18 cellular contexts compared by ENCODE assay signal in the genomic region with DNA sequence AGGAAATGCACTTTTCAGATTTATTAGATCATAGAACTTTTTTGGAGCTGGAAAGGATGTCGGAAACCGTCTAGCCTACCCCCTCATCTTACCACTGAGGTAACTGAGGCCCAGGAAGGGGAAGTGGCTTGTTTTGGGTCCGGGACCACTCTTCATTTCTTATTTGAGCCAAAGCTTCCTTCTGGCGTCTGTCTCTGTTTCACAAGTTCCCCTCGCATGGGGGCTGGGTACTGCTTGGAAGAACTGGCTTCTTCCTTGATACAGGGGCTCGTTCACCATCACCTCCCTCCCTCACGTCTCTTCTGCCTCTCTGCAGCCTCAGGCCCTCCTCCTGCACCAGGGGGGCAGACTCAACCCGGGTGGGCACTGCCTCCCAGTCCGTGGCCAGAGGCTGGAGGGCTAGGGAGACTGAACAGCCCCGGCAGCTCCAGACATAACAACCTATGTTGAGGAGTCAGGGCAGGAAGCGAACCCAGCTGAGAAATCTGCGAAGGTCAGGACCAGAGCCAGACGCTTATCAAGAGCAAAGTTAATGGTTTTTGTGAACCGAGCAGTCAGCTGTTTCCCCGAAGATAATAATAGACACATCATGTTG. TPM values are rescaled to one million over a fixed set of nuclear protein-coding genes. Genes with fewer than 3 reads are reported as not detected.
DNase-seq lines count a peak whose midpoint lies in the region; ATAC-seq and TF ChIP-seq lines count a peak whose summit lies in the region.
"Had no signal": no experiment of that assay in that cellular context is flagged by ENCODE, and none has a peak within 500 bp of the region (broad histone marks: within the 10 kb centered on the region; RNA-seq: fewer than 3 reads in every experiment).

No MANE protein-coding gene starts in this region.

- H3K27me3 ChIP-seq in endodermal cell (ENCODE audit: control insufficient read depth, insufficient read depth, low read length, poor library complexity, severe bottlenecking) (peaks cover 15% of the 10 kb centered on the region), mesenchymal stem cell (ENCODE audit: control insufficient read depth in 1 of 2, insufficient read depth in 1 of 2, low read length in 2 of 2) (no peaks in the 10 kb centered on the region)
- H3K27me3 ChIP-seq: colonic mucosa had no signal

- H3K4me1 ChIP-seq in endodermal cell (ENCODE audit: control insufficient read depth, insufficient read depth, low read length) (no peaks in the 10 kb centered on the region), mesenchymal stem cell (ENCODE audit: control insufficient read depth, insufficient read depth, low read depth, low read length) (peaks cover 27% of the 10 kb centered on the region)
- H3K4me1 ChIP-seq: colonic mucosa had no signal

- H3K4me3 ChIP-seq in endodermal cell (ENCODE audit: low read length), result no peak overlapping the region
- no peak overlapping the region for H3K4me3 ChIP-seq in mesenchymal stem cell (ENCODE audit: insufficient read depth in 1 of 2, low read depth in 1 of 2, low read length in 2 of 2)
- H3K4me3 ChIP-seq: colonic mucosa had no signal

- peaks cover 22% of the 10 kb centered on the region for H3K79me1 ChIP-seq in mesenchymal stem cell (replicated peaks; ENCODE audit: low read length, poor library complexity, severe bottlenecking)

- H3K4me2 ChIP-seq in mesenchymal stem cell (ENCODE audit: low read length, poor library complexity, severe bottlenecking), result no peak overlapping the region

- no peak overlapping the region for H3K23ac ChIP-seq in mesenchymal stem cell (ENCODE audit: low read length in 2 of 2)

- H3K27ac Mint-ChIP-seq in endodermal cell, result no peak overlapping the region
- H3K27ac Mint-ChIP-seq: activated T-helper 17 cell treated with anti-CD3 and anti-CD28 coated beads, Interleukin-2, amount 50 U/mL, for 72 hours; CD8-positive, alpha-beta T cell had no signal

- peaks cover 2% of the 10 kb centered on the region for H3K27me3 Mint-ChIP-seq in endodermal cell (ENCODE audit: insufficient read depth)

- no peaks in the 10 kb centered on the region for H3K36me3 Mint-ChIP-seq in endodermal cell (ENCODE audit: low read depth)
- H3K36me3 Mint-ChIP-seq: CD8-positive, alpha-beta T cell; naive B cell; WTC11 had no signal

- H3K4ac ChIP-seq in mesenchymal stem cell (ENCODE audit: low read depth in 1 of 2, low read length in 2 of 2), result peak overlapping the region; percentile 49 to 66

- peaks cover 26% of the 10 kb centered on the region for H3K4me1 Mint-ChIP-seq in endodermal cell

- H3K9me3 Mint-ChIP-seq in endodermal cell, result no peaks in the 10 kb centered on the region
- H3K9me3 Mint-ChIP-seq: activated T-helper 17 cell treated with anti-CD3 and anti-CD28 coated beads, Interleukin-2, amount 50 U/mL, for 72 hours; CD8-positive, alpha-beta T cell; naive B cell; WTC11 had no signal

- H3K4me3 Mint-ChIP-seq in endodermal cell, result no peak overlapping the region
- H3K4me3 Mint-ChIP-seq: activated T-helper 17 cell treated with anti-CD3 and anti-CD28 coated beads, Interleukin-2, amount 50 U/mL, for 72 hours; CD8-positive, alpha-beta T cell; WTC11 had no signal

- H2BK12ac ChIP-seq in mesenchymal stem cell (ENCODE audit: low read length in 2 of 2), result peak overlapping the region; percentile 49 to 73

- no peak overlapping the region for H2BK5ac ChIP-seq in mesenchymal stem cell (ENCODE audit: low read depth, low read length, poor library complexity, severe bottlenecking)

- H2BK120ac ChIP-seq in mesenchymal stem cell (ENCODE audit: low read depth, low read length), result peak overlapping the region; percentile 42

- H3K27ac ChIP-seq in endodermal cell (ENCODE audit: low read depth, low read length) (peak overlapping the region; percentile 78), mesenchymal stem cell (ENCODE audit: low read length, poor library complexity, severe bottlenecking) (no peak overlapping the region), substantia nigra (ENCODE audit: low read depth, low read length, poor library complexity, severe bottlenecking) (peak overlapping the region; percentile 59)
- H3K27ac ChIP-seq: colonic mucosa had no signal

- peak overlapping the region in 1 of 2 experiments; percentile 23 for H3K14ac ChIP-seq in mesenchymal stem cell (ENCODE audit: low read length in 2 of 2)

- H3K36me3 ChIP-seq in endodermal cell (ENCODE audit: control insufficient read depth, insufficient read depth, low read length), result no peaks in the 10 kb centered on the region
- H3K36me3 ChIP-seq in mesenchymal stem cell (ENCODE audit: control insufficient read depth in 1 of 2, insufficient read depth in 2 of 2, low read depth in 1 of 2, low read length in 2 of 2), result peaks cover 8 to 29% of the 10 kb centered on the region in 2 experiments
- H3K36me3 ChIP-seq: colonic mucosa had no signal

- peak overlapping the region; percentile 83 for H2BK15ac ChIP-seq in mesenchymal stem cell (ENCODE audit: low read depth, poor library complexity, severe bottlenecking)

- H3K9me3 ChIP-seq in endodermal cell (ENCODE audit: control insufficient read depth, low read length), result no peaks in the 10 kb centered on the region
- H3K9me3 ChIP-seq in mesenchymal stem cell (ENCODE audit: control insufficient read depth, low read length), result no peaks in the 10 kb centered on the region
- H3K9me3 ChIP-seq: colonic mucosa had no signal

- H2AFZ ChIP-seq in mesenchymal stem cell (ENCODE audit: low read depth, low read length), result no peak overlapping the region

- ATAC-seq in GM21367 (IDR thresholded peaks at IDR 0.05; ENCODE audit: unreplicated experiment), result no peak
- no peak for ATAC-seq in HG03565 (IDR thresholded peaks at IDR 0.05; ENCODE audit: unreplicated experiment)
- ATAC-seq in GM21515 (IDR thresholded peaks at IDR 0.05; ENCODE audit: unreplicated experiment), result no peak
- ATAC-seq: activated T-helper 17 cell treated with anti-CD3 and anti-CD28 coated beads, Interleukin-2, amount 50 U/mL, for 72 hours; CD8-positive, alpha-beta T cell had no signal

- H2AK5ac ChIP-seq in mesenchymal stem cell (ENCODE audit: low read length, severe bottlenecking), result no peak overlapping the region

- peak overlapping the region; percentile 80 for H4K91ac ChIP-seq in mesenchymal stem cell (ENCODE audit: low read length)

- peak overlapping the region; percentile 81 to 95 for H3K18ac ChIP-seq in mesenchymal stem cell (ENCODE audit: low read depth in 1 of 2, low read length in 2 of 2)

- DNase-seq in OCI-M1 (lab: John Stamatoyannopoulos, UW) (peak; percentile 22), endodermal cell (no peak), mesenchymal stem cell (peak; percentile 71), substantia nigra (lab: John Stamatoyannopoulos, UW) (peak in 17 of 49 donors; percentile 25 to 81 (median 50)), NCI-H1092 (lab: John Stamatoyannopoulos, UW) (no peak)
- DNase-seq: CD8-positive, alpha-beta T cell; colonic mucosa; H7; KBM-7; naive B cell; NCI-H345; RPMI8226; stimulated activated naive CD4-positive, alpha-beta T cell had no signal

- no peak overlapping the region for H3K9ac ChIP-seq in endodermal cell (ENCODE audit: extremely low read depth, low read length, poor library complexity, severe bottlenecking)
- H3K9ac ChIP-seq in mesenchymal stem cell (ENCODE audit: low read length), result no peak overlapping the region

- no peak for TF ChIP-seq CTCF in endodermal cell (conservative IDR thresholded peaks at IDR 0.05)

- WGBS in endodermal cell (ENCODE audit: insufficient coverage in 1 of 2, insufficient read length in 1 of 2), 2 experiments, result 81 to 86% methylated on average over 6 to 15 of the region's 15 CpGs
- 26% methylated on average over 15 of the region's 15 CpGs for WGBS in mesenchymal stem cell

- H4K8ac ChIP-seq in mesenchymal stem cell (ENCODE audit: low read length), result peak overlapping the region; percentile 83

RNA-seq across cellular contexts. Expression of a gene that starts 12.9 kb away (rescaled TPM):
- total RNA-seq in endodermal cell, result 1 to 10 TPM; 1.7 to 3.1 TPM
- polyA plus RNA-seq in endodermal cell (2013, experiment 1 of 2), result 39.5 TPM
- polyA plus RNA-seq in endodermal cell (2013, experiment 2 of 2), result 37.5 TPM
- 204 TPM for polyA plus RNA-seq in mesenchymal stem cell (2013, experiment 1 of 2)
- polyA plus RNA-seq in mesenchymal stem cell (2013, experiment 2 of 2), result 204 TPM
- total RNA-seq: activated T-helper 17 cell treated with anti-CD3 and anti-CD28 coated beads, Interleukin-2, amount 50 U/mL, for 72 hours; CD8-positive, alpha-beta T cell had no signal

RNA-seq across cellular contexts. Expression of a gene that starts 19.8 kb away (rescaled TPM):
- total RNA-seq in endodermal cell, result not detected
- polyA plus RNA-seq in endodermal cell (2013, experiment 1 of 2), result not detected
- polyA plus RNA-seq in endodermal cell (2013, experiment 2 of 2), result not detected
- polyA plus RNA-seq in mesenchymal stem cell (2013, experiment 1 of 2), result not detected
- polyA plus RNA-seq in mesenchymal stem cell (2013, experiment 2 of 2), result not detected
- total RNA-seq: activated T-helper 17 cell treated with anti-CD3 and anti-CD28 coated beads, Interleukin-2, amount 50 U/mL, for 72 hours; CD8-positive, alpha-beta T cell; colonic mucosa; H7; WTC11 had no signal

Comparison
In these comparisons a context has a peak if more than half of its experiments do, and no peak if none do; other contexts are left out.
1. DNase-seq: peak in OCI-M1 (single experiment) and mesenchymal stem cell (single experiment); none in endodermal cell (single experiment) and NCI-H1092 (single experiment).